In the genomic region with DNA sequence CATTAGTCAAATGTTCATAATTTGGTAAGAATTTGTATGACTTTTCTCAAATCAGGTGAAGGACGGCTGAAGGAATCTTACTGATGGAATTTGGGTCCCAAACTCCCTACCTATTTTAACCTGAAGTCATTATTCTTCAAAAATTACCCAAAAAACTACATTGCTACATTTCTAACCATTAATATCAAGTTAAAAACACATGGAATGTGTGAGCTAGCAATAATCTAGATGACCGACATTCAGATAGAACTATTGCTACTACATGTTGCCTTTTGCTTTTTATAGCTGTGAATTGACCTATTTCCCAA, we compare ENCODE assay signal across 20 cellular contexts. TPM values are rescaled to one million over a fixed set of nuclear protein-coding genes. Genes with fewer than 3 reads are reported as not detected.
DNase-seq lines count a peak whose midpoint lies in the region; ATAC-seq and TF ChIP-seq lines count a peak whose summit lies in the region.
"Had no signal": no experiment of that assay in that cellular context is flagged by ENCODE, and none has a peak within 500 bp of the region (broad histone marks: within the 10 kb centered on the region; RNA-seq: fewer than 3 reads in every experiment).

No MANE protein-coding gene starts in this region.

- peaks cover under 1% of the 10 kb centered on the region for H3K36me3 Mint-ChIP-seq in endothelial cell (ENCODE audit: low read depth, unreplicated experiment)
- H3K36me3 Mint-ChIP-seq: activated naive CD8-positive, alpha-beta T cell; CD8-positive, alpha-beta memory T cell; immature natural killer cell had no signal

- WGBS in mesenchymal stem cell = 60% methylated on average over 2 of the region's 2 CpGs

- peaks cover 8% of the 10 kb centered on the region for H3K27me3 Mint-ChIP-seq in endothelial cell (ENCODE audit: unreplicated experiment)

- H3K79me2 ChIP-seq in PC-9 (ENCODE audit: low read depth) = no peaks in the 10 kb centered on the region

- intact Hi-C loops in PC-9 (cut with micrococcal nuclease; ENCODE audit: unreplicated experiment) = loop anchor here (1.0 to 10.0 kb wide), 7 partner anchors 25 to 331 kb away; a partner anchor contains a TSS

- no peak overlapping the region for H3K9ac ChIP-seq in mesenchymal stem cell (ENCODE audit: low read length)

- peaks cover 5% of the 10 kb centered on the region for H3K4me1 Mint-ChIP-seq in endothelial cell (ENCODE audit: unreplicated experiment)
- H3K4me1 Mint-ChIP-seq: immature natural killer cell had no signal

- H3K27me3 ChIP-seq in PC-9 (ENCODE audit: insufficient read depth, low read depth) (no peaks in the 10 kb centered on the region), mesenchymal stem cell (ENCODE audit: control insufficient read depth in 1 of 2, insufficient read depth in 1 of 2, low read length in 2 of 2) (no peaks in the 10 kb centered on the region)
- H3K27me3 ChIP-seq: gastroesophageal sphincter, sigmoid colon, thyroid gland had no signal

- no peak overlapping the region for H2BK12ac ChIP-seq in mesenchymal stem cell (ENCODE audit: low read length in 2 of 2)

- no peak overlapping the region for H3K27ac Mint-ChIP-seq in endothelial cell (ENCODE audit: unreplicated experiment)
- H3K27ac Mint-ChIP-seq: activated naive CD8-positive, alpha-beta T cell; CD8-positive, alpha-beta memory T cell; immature natural killer cell; T-helper 1 cell treated with Interleukin-12 subunit alpha and Interleukin-12 subunit beta and Interleukin-4 antibody, amounts not matched to agents 30 μg/mL and 1 μg/mL, for 36 hours had no signal

- H4K91ac ChIP-seq in mesenchymal stem cell (ENCODE audit: low read length) = no peak overlapping the region

- no peaks in the 10 kb centered on the region; the same call in 1 of the 2 replicates for H3K9me2 ChIP-seq in PC-9 (ENCODE audit: insufficient read depth)

- H3K9me3 Mint-ChIP-seq in endothelial cell (ENCODE audit: unreplicated experiment) = no peaks in the 10 kb centered on the region
- H3K9me3 Mint-ChIP-seq: immature natural killer cell had no signal

- H3K9me3 ChIP-seq in PC-9 (ENCODE audit: insufficient read depth, low read depth) (no peaks in the 10 kb centered on the region), mesenchymal stem cell (ENCODE audit: control insufficient read depth, low read length) (peaks cover 15% of the 10 kb centered on the region)
- H3K9me3 ChIP-seq: neutrophil, thyroid gland had no signal

- H2BK5ac ChIP-seq in mesenchymal stem cell (ENCODE audit: low read depth, low read length, poor library complexity, severe bottlenecking) = no peak overlapping the region

- CTCF ChIA-PET in PC-9 (lab: Charles Lee) = interaction anchor here (0.5 to 1.8 kb wide), 5 partner anchors 49 to 182 kb away, joined by 3 to 13 read pairs (median 3); no protein-coding TSS in a partner anchor

- H3K27ac ChIP-seq in 22Rv1 = no peak overlapping the region
- H3K27ac ChIP-seq in PC-9 = no peak overlapping the region
- no peak overlapping the region for H3K27ac ChIP-seq in mesenchymal stem cell (ENCODE audit: low read length, poor library complexity, severe bottlenecking)
- H3K27ac ChIP-seq: gastroesophageal sphincter, neutrophil, sigmoid colon, SK-N-MC, thyroid gland had no signal

- H3K23ac ChIP-seq in mesenchymal stem cell (ENCODE audit: low read length in 2 of 2) = no peak overlapping the region

- DNase-seq in PC-9 = no peak
- no peak for DNase-seq in endothelial cell (ENCODE audit: low spot score)
- no peak for DNase-seq in mesenchymal stem cell
- no peak for DNase-seq in NCI-H1092 (lab: John Stamatoyannopoulos, UW)
- no peak for DNase-seq in putamen (ENCODE audit: low spot score)
- DNase-seq: NCI-H446 treated with DMSO at 0.1 percent for 48 hours had no signal

- H4K20me1 ChIP-seq in PC-9 (ENCODE audit: insufficient read depth) = no peaks in the 10 kb centered on the region

- H2AK5ac ChIP-seq in mesenchymal stem cell (ENCODE audit: low read length, severe bottlenecking) = no peak overlapping the region

- no peak overlapping the region for H3K4ac ChIP-seq in mesenchymal stem cell (ENCODE audit: low read depth in 1 of 2, low read length in 2 of 2)

- ATAC-seq in GM18511 (IDR thresholded peaks at IDR 0.05; ENCODE audit: unreplicated experiment) (peak; percentile 24), GM21528 (IDR thresholded peaks at IDR 0.05; ENCODE audit: low FRiP score, unreplicated experiment) (no peak)
- ATAC-seq: gastroesophageal sphincter had no signal

- BruUV-seq in PC-9 (replicated peaks; lab: Mats Ljungman, UMichigan) = no TSS peak

- 0 out of 2 replicates have a peak, but pooled peaks cover 8% of the 10 kb centered on the region for H3K4me1 ChIP-seq in PC-9 (replicated peaks; ENCODE audit: insufficient read depth)
- H3K4me1 ChIP-seq in mesenchymal stem cell (ENCODE audit: control insufficient read depth, insufficient read depth, low read depth, low read length) = peaks cover 2% of the 10 kb centered on the region
- H3K4me1 ChIP-seq: gastroesophageal sphincter, sigmoid colon had no signal

- H4K8ac ChIP-seq in mesenchymal stem cell (ENCODE audit: low read length) = no peak overlapping the region

- H3K36me3 ChIP-seq in PC-9 (ENCODE audit: low read depth) (no peaks in the 10 kb centered on the region), mesenchymal stem cell (ENCODE audit: control insufficient read depth in 1 of 2, insufficient read depth in 2 of 2, low read depth in 1 of 2, low read length in 2 of 2) (no peaks in the 10 kb centered on the region)
- H3K36me3 ChIP-seq: gastroesophageal sphincter, neutrophil, sigmoid colon, thyroid gland had no signal

- H3F3A ChIP-seq in PC-9 (ENCODE audit: insufficient read depth, low read depth) = no peaks in the 10 kb centered on the region

- no peak overlapping the region for H3K14ac ChIP-seq in mesenchymal stem cell (ENCODE audit: low read length in 2 of 2)

- no peak overlapping the region for H3K4me2 ChIP-seq in PC-9
- no peak overlapping the region for H3K4me2 ChIP-seq in mesenchymal stem cell (ENCODE audit: low read length, poor library complexity, severe bottlenecking)

- POLR2A ChIA-PET in PC-9 (lab: Charles Lee; ENCODE audit: unreplicated experiment) = no interaction called here

- H3K4me3 Mint-ChIP-seq in endothelial cell (ENCODE audit: unreplicated experiment) = no peak overlapping the region
- H3K4me3 Mint-ChIP-seq: activated naive CD8-positive, alpha-beta T cell; CD8-positive, alpha-beta memory T cell; immature natural killer cell; T-helper 1 cell treated with Interleukin-12 subunit alpha and Interleukin-12 subunit beta and Interleukin-4 antibody, amounts not matched to agents 30 μg/mL and 1 μg/mL, for 36 hours had no signal

- TF ChIP-seq CTCF in 22Rv1 (IDR thresholded peaks at IDR 0.05) (peak; percentile 51), PC-9 (conservative IDR thresholded peaks at IDR 0.05) (peak; percentile 19; the same call in 1 of the 2 replicates), endothelial cell (IDR thresholded peaks at IDR 0.05; ENCODE audit: unreplicated experiment) (peak; percentile 35)

- H3K4me3 ChIP-seq in PC-9 = no peak overlapping the region
- H3K4me3 ChIP-seq in mesenchymal stem cell (ENCODE audit: insufficient read depth in 1 of 2, low read depth in 1 of 2, low read length in 2 of 2) = no peak overlapping the region
- H3K4me3 ChIP-seq: gastroesophageal sphincter, GM12878, lung, sigmoid colon, SK-N-MC, thyroid gland had no signal

- no peak overlapping the region for H2BK120ac ChIP-seq in mesenchymal stem cell (ENCODE audit: low read depth, low read length)

- no peak overlapping the region for H2BK15ac ChIP-seq in mesenchymal stem cell (ENCODE audit: low read depth, poor library complexity, severe bottlenecking)

- no peaks in the 10 kb centered on the region for H3K79me1 ChIP-seq in mesenchymal stem cell (replicated peaks; ENCODE audit: low read length, poor library complexity, severe bottlenecking)

- no peak overlapping the region for H2AFZ ChIP-seq in PC-9
- no peak overlapping the region for H2AFZ ChIP-seq in mesenchymal stem cell (ENCODE audit: low read depth, low read length)

- H3K18ac ChIP-seq in mesenchymal stem cell (ENCODE audit: low read depth in 1 of 2, low read length in 2 of 2) = no peak overlapping the region

RNA-seq across cellular contexts. Expression of a gene that starts 25.3 kb away (rescaled TPM):
- total RNA-seq in PC-9 (2021) = 42.3 and 46.5 TPM in 2 replicates
- 32.0 TPM for total RNA-seq in endothelial cell (ENCODE audit: unreplicated experiment)
- polyA plus RNA-seq in mesenchymal stem cell (2013, experiment 1 of 2) = 16.8 TPM
- polyA plus RNA-seq in mesenchymal stem cell (2013, experiment 2 of 2) = 16.4 TPM
